23 cellular contexts compared by ENCODE assay signal in genomic region chr15:27757050-27757449, GRCh38.
DNase-seq lines count a peak whose midpoint lies in the region; TF ChIP-seq lines count a peak whose summit lies in the region.
"Had no signal": no experiment of that assay in that cellular context is flagged by ENCODE, and none has a peak within 500 bp of the region (broad histone marks: within the 10 kb centered on the region; RNA-seq: fewer than 3 reads in every experiment).

No MANE protein-coding gene starts in this region.

- no peaks in the 10 kb centered on the region for H3K9me2 ChIP-seq in Karpas-422 (replicated peaks; ENCODE audit: insufficient read depth, low read length)

- H3K79me2 ChIP-seq in Karpas-422 (ENCODE audit: low read length) = no peaks in the 10 kb centered on the region

- no peak overlapping the region for H3K9ac ChIP-seq in Karpas-422 (ENCODE audit: low read length)

- H3K4me3 ChIP-seq in LNCaP clone FGC (ENCODE audit: low read depth, low read length) = no peak overlapping the region
- no peak overlapping the region for H3K4me3 ChIP-seq in choroid plexus epithelial cell (ENCODE audit: low read depth, low read length)
- no peak overlapping the region for H3K4me3 ChIP-seq in Karpas-422 (ENCODE audit: low read length)
- H3K4me3 ChIP-seq: SJSA1 had no signal

- no peaks in the 10 kb centered on the region for H4K20me1 ChIP-seq in Karpas-422 (ENCODE audit: insufficient read depth, low read depth, low read length)

- H3K9me3 ChIP-seq in Karpas-422 (ENCODE audit: low read length) = peaks cover 52% of the 10 kb centered on the region
- H3K9me3 ChIP-seq: BE2C, SJSA1 had no signal

- TF ChIP-seq CTCF in LNCaP clone FGC (IDR thresholded peaks at IDR 0.05; ENCODE audit: control insufficient read depth, extremely low read depth, insufficient read depth) (peak; percentile 44), choroid plexus epithelial cell (conservative IDR thresholded peaks at IDR 0.05; ENCODE audit: low read depth, low read length) (no peak)

- H2AFZ ChIP-seq in Karpas-422 (ENCODE audit: low read length) = no peak overlapping the region

- DNase-seq in NCI-H82 (lab: John Stamatoyannopoulos, UW) = peak; percentile 58
- no peak for DNase-seq in NCI-H82 treated with DMSO at 0.1 percent for 48 hours (lab: John Stamatoyannopoulos, UW; ENCODE audit: unreplicated experiment)
- no peak for DNase-seq in LNCaP clone FGC (ENCODE audit: low read depth)
- peak; percentile 12 for DNase-seq in choroid plexus epithelial cell (ENCODE audit: low read depth)
- no peak for DNase-seq in activated T-cell treated with anti-CD3 and anti-CD28 coated beads, Interleukin-2, amount 50 U/mL, for 48 hours
- DNase-seq in T-helper 9 cell = no peak
- no peak for DNase-seq in Karpas-422
- DNase-seq: BE2C; CD4-positive, CD25-positive, alpha-beta regulatory T cell; DMS153; EL; GF-D8; H7; HFFc6; MM.1S; NCI-H1048; NCI-H1436 treated with DMSO at 0.1 percent for 48 hours; NCI-H1930; NCI-H226; NCI-H526 treated with DMSO at 0.1 percent for 48 hours; OCI-M1; T-helper 1 cell had no signal

- H3K36me3 ChIP-seq in Karpas-422 (ENCODE audit: insufficient read depth, low read length) = no peaks in the 10 kb centered on the region; the same call in 1 of the 2 replicates
- H3K36me3 ChIP-seq: BE2C, SJSA1 had no signal

- no peaks in the 10 kb centered on the region for H3K27me3 ChIP-seq in Karpas-422 (ENCODE audit: low read length)
- H3K27me3 ChIP-seq: BE2C, SJSA1 had no signal

- no peak overlapping the region for H3K27ac ChIP-seq in Karpas-422 (ENCODE audit: low read length)
- H3K27ac ChIP-seq: SJSA1 had no signal

- no peaks in the 10 kb centered on the region for H3K4me1 ChIP-seq in Karpas-422 (ENCODE audit: low read length)
- H3K4me1 ChIP-seq: BE2C, SJSA1 had no signal

- no peak overlapping the region for H3K4me2 ChIP-seq in Karpas-422 (ENCODE audit: low read depth, low read length, poor library complexity, severe bottlenecking)

Comparison
In these comparisons a context has a peak if more than half of its experiments do, and no peak if none do; other contexts are left out.
1. DNase-seq: peak in NCI-H82 (single experiment) and choroid plexus epithelial cell (single experiment); none in NCI-H82 treated with DMSO at 0.1 percent for 48 hours (single experiment), LNCaP clone FGC (single experiment), activated T-cell treated with anti-CD3 and anti-CD28 coated beads, Interleukin-2, amount 50 U/mL, for 48 hours (0 of 2), T-helper 9 cell (single experiment) and Karpas-422 (single experiment).